ENCODE assay signal across 26 cellular contexts in genomic region chr5:84535281-84535680, GRCh38.
"Had no signal": no experiment of that assay in that cellular context is flagged by ENCODE, and none has a peak within 500 bp of the region (broad histone marks: within the 10 kb centered on the region; RNA-seq: fewer than 3 reads in every experiment).

No MANE protein-coding gene starts in this region.

- H3K4me3 ChIP-seq: adrenal gland, cardiac muscle cell had no signal

- DNase-seq: activated CD4-positive, alpha-beta T cell treated with anti-CD3 and anti-CD28 coated beads for 4 hours; activated CD8-positive, alpha-beta memory T cell treated with anti-CD3 and anti-CD28 coated beads, Interleukin-2, amount 50 U/mL, for 4 hours; activated CD8-positive, alpha-beta T cell treated with anti-CD3 and anti-CD28 coated beads for 36 hours; activated gamma-delta T cell treated with Interleukin-2 at 50 U/mL for 16 hours; activated naive CD4-positive, alpha-beta T cell treated with anti-CD3 and anti-CD28 coated beads, Interleukin-2, amount 10 ng/mL, durations not matched to agents 7 days and 5 days; activated naive CD8-positive, alpha-beta T cell treated with anti-CD3 and anti-CD28 coated beads for 36 hours; activated T-cell treated with anti-CD3 and anti-CD28 coated beads, Interleukin-2, amount 50 U/mL, for 72 hours; adrenal gland; anterior cingulate cortex; Kasumi-1; KBM-7; NCI-H1092; NCI-H1417 treated with DMSO at 0.1 percent for 48 hours; NCI-H1694; NCI-H2029; NCI-H2107; NCI-H2171 treated with DMSO at 0.1 percent for 48 hours; NCI-H226; NCI-H526; NCI-H774; SIG-M5; T-helper 17 cell; T-helper 9 cell had no signal

- H3K9me3 ChIP-seq: adrenal gland had no signal

- H3K27me3 ChIP-seq: adrenal gland, cardiac muscle cell had no signal

- H3K4me1 ChIP-seq: adrenal gland had no signal

- ATAC-seq: activated CD4-positive, CD25-positive, alpha-beta regulatory T cell treated with anti-CD3 and anti-CD28 coated beads, Interleukin-2, amount 50 U/mL, for 24 hours; activated CD8-positive, alpha-beta T cell treated with anti-CD3 and anti-CD28 coated beads for 36 hours; activated T-cell treated with anti-CD3 and anti-CD28 coated beads, Interleukin-2, amount 50 U/mL, for 72 hours; T-helper 17 cell had no signal

- H3K27ac ChIP-seq: adrenal gland, cardiac muscle cell, VCaP had no signal

- H3K36me3 ChIP-seq: adrenal gland, cardiac muscle cell had no signal
